1 cellular context compared by ENCODE assay signal in the genomic region with DNA sequence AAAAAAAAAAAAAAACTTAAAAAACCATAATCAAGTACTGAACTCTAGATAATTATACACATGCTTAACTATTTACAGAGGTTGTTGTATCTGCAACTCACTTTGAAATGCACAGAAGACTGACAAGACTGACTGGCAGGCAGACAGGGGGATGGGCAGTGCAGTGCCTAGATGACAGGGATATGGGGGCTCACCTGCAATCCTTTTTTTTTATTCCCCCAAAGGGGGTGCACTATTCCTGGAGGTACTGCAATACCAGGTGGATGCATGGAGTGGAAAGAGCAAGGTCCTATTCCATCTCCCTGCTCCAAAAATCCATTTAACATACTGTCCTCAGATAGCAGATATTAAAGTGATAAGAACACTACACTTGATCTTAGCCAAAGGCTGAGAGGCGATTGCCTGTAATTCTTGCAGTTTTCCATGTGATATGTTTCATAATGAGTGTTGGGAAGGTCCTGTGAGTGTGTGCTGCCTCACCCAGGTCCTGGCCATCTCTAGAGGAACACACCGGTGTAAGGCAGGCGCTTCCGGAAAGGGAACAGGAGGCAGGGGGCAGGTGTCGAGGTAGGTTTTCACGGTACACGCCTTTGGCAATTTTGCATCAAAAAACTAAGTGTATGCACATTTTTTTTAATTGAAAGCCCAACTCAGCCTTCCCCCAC.
TF ChIP-seq lines count a peak whose summit lies in the region.

No MANE protein-coding gene starts in this region.

TF ChIP-seq in IMR-90, 13 proteins besides CTCF, POLR2A, EP300 and RAD21:
- TF ChIP-seq ELK1 (IDR thresholded peaks at IDR 0.05; ENCODE audit: borderline replicate concordance, low read depth, low read length) = no peak
- no peak for TF ChIP-seq SMC3 (IDR thresholded peaks at IDR 0.05; ENCODE audit: low read depth, low read length)
